ENCODE assay signal across 17 cellular contexts in the genomic region with DNA sequence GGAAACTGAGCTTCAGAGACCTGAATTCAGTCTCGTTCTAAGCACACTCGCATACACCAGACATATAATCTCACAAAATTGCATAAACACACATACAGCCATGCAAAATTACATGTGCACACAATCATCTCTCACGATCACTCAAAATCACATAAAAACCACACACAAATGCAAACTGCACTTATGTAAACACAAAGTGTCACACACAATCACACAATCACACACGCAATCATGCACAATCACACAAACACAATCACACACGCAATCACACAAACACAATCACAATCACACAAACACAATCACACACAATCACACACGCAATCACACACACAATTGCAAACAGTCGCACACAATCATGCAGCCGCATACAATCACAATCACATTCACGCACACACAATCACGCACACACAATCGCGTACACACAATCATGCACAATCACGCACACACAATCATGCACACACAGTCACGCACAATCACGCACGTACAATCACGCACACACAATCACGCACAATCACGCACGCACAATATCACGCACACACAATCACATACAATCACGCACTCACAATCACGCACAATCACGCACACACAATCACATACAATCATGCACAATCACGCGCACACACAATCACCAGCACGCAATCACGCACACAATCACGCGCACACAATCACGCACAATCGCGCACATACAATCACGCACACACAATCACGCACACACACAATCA. TPM values are rescaled to one million over a fixed set of nuclear protein-coding genes. Genes with fewer than 3 reads are reported as not detected.
DNase-seq lines count a peak whose midpoint lies in the region; ATAC-seq and TF ChIP-seq lines count a peak whose summit lies in the region.
"Had no signal": no experiment of that assay in that cellular context is flagged by ENCODE, and none has a peak within 500 bp of the region (broad histone marks: within the 10 kb centered on the region; RNA-seq: fewer than 3 reads in every experiment).

No MANE protein-coding gene starts in this region.

- TF ChIP-seq CTCF in osteoblast (IDR thresholded peaks at IDR 0.05; ENCODE audit: extremely low read depth, low read depth, low read length), result no peak

- H3K9me3 Mint-ChIP-seq in stimulated activated naive CD8-positive, alpha-beta T cell treated with anti-CD3 and anti-CD28 coated beads, Interleukin-15, Interleukin-2, amounts not matched to agents 100 ng/mL and 50 ng/mL, for 24 hours, result peaks cover 4% of the 10 kb centered on the region

- no peaks in the 10 kb centered on the region for H3K9me3 ChIP-seq in osteoblast (ENCODE audit: low read depth, low read length)
- H3K9me3 ChIP-seq: Peyer's patch had no signal

- H3K27ac Mint-ChIP-seq in stimulated activated naive CD8-positive, alpha-beta T cell treated with anti-CD3 and anti-CD28 coated beads, Interleukin-15, Interleukin-2, amounts not matched to agents 100 ng/mL and 50 ng/mL, for 24 hours, result peak overlapping the region; percentile 63

- H3K4me1 ChIP-seq in osteoblast (ENCODE audit: insufficient read depth, low read length), result no peaks in the 10 kb centered on the region
- H3K4me1 ChIP-seq: Peyer's patch had no signal

- no peak overlapping the region for H2AFZ ChIP-seq in osteoblast (ENCODE audit: low read length)

- peaks cover 3% of the 10 kb centered on the region for H3K4me1 Mint-ChIP-seq in stimulated activated naive CD8-positive, alpha-beta T cell treated with anti-CD3 and anti-CD28 coated beads, Interleukin-15, Interleukin-2, amounts not matched to agents 100 ng/mL and 50 ng/mL, for 24 hours (ENCODE audit: low read depth)

- no peaks in the 10 kb centered on the region for H3K79me2 ChIP-seq in osteoblast (ENCODE audit: insufficient read depth, low read length)

- H3K27me3 Mint-ChIP-seq in stimulated activated naive CD8-positive, alpha-beta T cell treated with anti-CD3 and anti-CD28 coated beads, Interleukin-15, Interleukin-2, amounts not matched to agents 100 ng/mL and 50 ng/mL, for 24 hours, result no peaks in the 10 kb centered on the region

- TF ChIP-seq POLR2A in erythroblast (IDR thresholded peaks at IDR 0.05; ENCODE audit: low read length), result no peak

- H3K4me3 ChIP-seq in osteoblast (ENCODE audit: insufficient read depth, low read length), result no peak overlapping the region
- H3K4me3 ChIP-seq: Peyer's patch had no signal

- no peak for DNase-seq in stimulated activated naive CD8-positive, alpha-beta T cell treated with anti-CD3 and anti-CD28 coated beads, Interleukin-15, Interleukin-2, amounts not matched to agents 100 U/mL and 50 U/mL, for 24 hours
- DNase-seq in erythroblast (lab: John Stamatoyannopoulos, UW) (peak; percentile 50 to 55), osteoblast (ENCODE audit: insufficient read length, low spot score, missing footprints) (peak; percentile 22), GF-D8 (lab: John Stamatoyannopoulos, UW) (no peak)
- DNase-seq: DMS79 treated with DMSO at 0.1 percent for 48 hours; KBM-7; NCI-H1105 treated with DMSO at 0.1 percent for 48 hours; NCI-H1694; NCI-H2081 treated with DMSO at 0.1 percent for 48 hours; NK-92 treated with Interleukin-12 subunit alpha and Interleukin-12 subunit beta, amount 100 ng/mL, for 24 hours; Peyer's patch had no signal

- no peaks in the 10 kb centered on the region for H3K36me3 Mint-ChIP-seq in stimulated activated naive CD8-positive, alpha-beta T cell treated with anti-CD3 and anti-CD28 coated beads, Interleukin-15, Interleukin-2, amounts not matched to agents 100 ng/mL and 50 ng/mL, for 24 hours (ENCODE audit: low read depth)

- ATAC-seq in stimulated activated naive CD8-positive, alpha-beta T cell treated with anti-CD3 and anti-CD28 coated beads, Interleukin-15, Interleukin-2, amounts not matched to agents 100 U/mL and 50 U/mL, for 24 hours, result no peak
- ATAC-seq in GM21529 (IDR thresholded peaks at IDR 0.05; ENCODE audit: unreplicated experiment), result no peak
- ATAC-seq in GM21723 (IDR thresholded peaks at IDR 0.05; ENCODE audit: unreplicated experiment), result no peak
- ATAC-seq: HCT116 had no signal

- H3K4me3 Mint-ChIP-seq in stimulated activated naive CD8-positive, alpha-beta T cell treated with anti-CD3 and anti-CD28 coated beads, Interleukin-15, Interleukin-2, amounts not matched to agents 100 ng/mL and 50 ng/mL, for 24 hours, result no peak overlapping the region
- H3K4me3 Mint-ChIP-seq: B cell had no signal

- H3K4me2 ChIP-seq in osteoblast (ENCODE audit: insufficient read depth, low read length), result no peak overlapping the region

- H4K20me1 ChIP-seq in osteoblast (ENCODE audit: insufficient read depth, low read length), result no peaks in the 10 kb centered on the region

- no peak overlapping the region for H3K27ac ChIP-seq in osteoblast (ENCODE audit: low read depth, low read length)
- H3K27ac ChIP-seq: HL-60, Peyer's patch had no signal

- H3K27me3 ChIP-seq in osteoblast (ENCODE audit: insufficient read depth, low read length), result no peaks in the 10 kb centered on the region
- H3K27me3 ChIP-seq: Peyer's patch had no signal

- no peaks in the 10 kb centered on the region for H3K36me3 ChIP-seq in osteoblast (ENCODE audit: insufficient read depth, low read length)
- H3K36me3 ChIP-seq: Peyer's patch had no signal

RNA-seq across cellular contexts. Expression of gene ZDHHC7, which starts 45.7 kb away (rescaled TPM):
- 134 and 139 TPM in 2 replicates for total RNA-seq in osteoblast

Comparison
In these comparisons a context has a peak if more than half of its experiments do, and no peak if none do; other contexts are left out.
1. DNase-seq: peak in erythroblast (2 of 2) and osteoblast (single experiment); none in stimulated activated naive CD8-positive, alpha-beta T cell treated with anti-CD3 and anti-CD28 coated beads, Interleukin-15, Interleukin-2, amounts not matched to agents 100 U/mL and 50 U/mL, for 24 hours (single experiment) and GF-D8 (single experiment).